26 cellular contexts compared by ENCODE assay signal in the genomic region with DNA sequence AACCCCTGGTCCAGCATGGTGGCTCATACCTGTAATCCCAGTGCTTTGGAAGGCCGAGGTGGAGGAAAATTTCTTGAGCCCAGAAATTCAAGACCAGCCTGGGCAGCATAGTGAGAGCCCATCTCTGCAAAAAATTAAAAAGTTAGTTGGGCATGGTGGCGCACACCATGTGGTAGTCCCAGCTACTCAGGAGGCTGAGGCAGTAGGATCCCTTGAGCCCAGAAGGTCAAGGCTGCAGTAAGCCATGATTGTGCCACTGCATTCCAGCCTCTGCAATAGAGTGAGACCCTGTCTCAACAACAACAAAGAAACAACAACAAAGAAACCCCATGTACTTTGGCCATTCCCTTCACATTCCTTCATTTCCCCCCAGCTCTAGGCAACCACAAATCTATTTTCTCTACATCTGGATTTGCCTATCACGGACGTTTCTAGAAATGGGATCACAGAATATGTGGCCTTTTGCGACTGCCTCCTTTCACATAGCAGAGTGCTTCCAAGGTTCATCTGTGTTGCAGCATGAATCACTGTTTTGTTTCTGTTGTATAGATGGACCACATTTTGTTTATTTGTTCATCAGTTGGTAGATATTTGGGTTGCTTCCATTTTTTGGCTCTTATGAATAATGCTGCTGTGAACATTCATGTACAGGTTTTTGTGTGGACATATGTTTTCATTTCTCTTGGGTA. TPM values are rescaled to one million over a fixed set of nuclear protein-coding genes. Genes with fewer than 3 reads are reported as not detected.
A peak's percentile ranks its signal among the peaks of the same experiment; 100 is the strongest.
DNase-seq lines count a peak whose midpoint lies in the region; ATAC-seq, FAIRE-seq and TF ChIP-seq lines count a peak whose summit lies in the region.
"Had no signal": no experiment of that assay in that cellular context is flagged by ENCODE, and none has a peak within 500 bp of the region (broad histone marks: within the 10 kb centered on the region; RNA-seq: fewer than 3 reads in every experiment).

No MANE protein-coding gene starts in this region.

- H2AFZ ChIP-seq in PC-9, result no peak overlapping the region
- no peak overlapping the region for H2AFZ ChIP-seq in keratinocyte (ENCODE audit: control insufficient read depth, low read length)

- no peaks in the 10 kb centered on the region for H3K27me3 Mint-ChIP-seq in endothelial cell (ENCODE audit: unreplicated experiment)
- no peaks in the 10 kb centered on the region for H3K27me3 Mint-ChIP-seq in naive thymus-derived CD4-positive, alpha-beta T cell
- no peaks in the 10 kb centered on the region for H3K27me3 Mint-ChIP-seq in activated CD4-positive, alpha-beta T cell treated with anti-CD3 and anti-CD28 coated beads, Interleukin-2, amount 10 ng/mL, durations not matched to agents 7 days and 5 days
- H3K27me3 Mint-ChIP-seq: CD4-positive, alpha-beta T cell had no signal

- no peaks in the 10 kb centered on the region for H3K9me1 ChIP-seq in keratinocyte (ENCODE audit: control insufficient read depth, extremely low read depth, insufficient read depth, low read length)

- no peaks in the 10 kb centered on the region for H3K9me2 ChIP-seq in PC-9 (ENCODE audit: insufficient read depth)

- H3K27ac Mint-ChIP-seq in endothelial cell (ENCODE audit: unreplicated experiment), result no peak overlapping the region
- peak overlapping the region in 1 of 9 donors; percentile 31 for H3K27ac Mint-ChIP-seq in naive thymus-derived CD4-positive, alpha-beta T cell
- H3K27ac Mint-ChIP-seq in activated CD4-positive, alpha-beta T cell treated with anti-CD3 and anti-CD28 coated beads, Interleukin-2, amount 10 ng/mL, durations not matched to agents 7 days and 5 days, result no peak overlapping the region
- H3K27ac Mint-ChIP-seq: CD4-positive, alpha-beta T cell; HFFc6 had no signal

- DNase-seq in HCEC 1CT, result peak; percentile 14
- DNase-seq in PC-9, result no peak
- no peak for DNase-seq in endothelial cell (ENCODE audit: low spot score)
- no peak for DNase-seq in keratinocyte (ENCODE audit: low read depth, low spot score)
- no peak for DNase-seq in naive thymus-derived CD4-positive, alpha-beta T cell
- DNase-seq in NCI-H146 treated with DMSO at 0.1 percent for 48 hours (lab: John Stamatoyannopoulos, UW; ENCODE audit: unreplicated experiment), result no peak
- DNase-seq in activated CD4-positive, alpha-beta T cell treated with anti-CD3 and anti-CD28 coated beads, Interleukin-2, amount 10 ng/mL, durations not matched to agents 7 days and 5 days, result no peak
- DNase-seq: AML-193; CD4-positive, alpha-beta T cell; COR-L47; DMS79; EL; GF-D8; H7; HFFc6; KG1; MM.1S; NCI-H1694; NCI-H2081; NCI-H2227 treated with DMSO at 0.1 percent for 48 hours; NCI-H526 treated with DMSO at 0.1 percent for 48 hours; RPMI8226; SHP77 had no signal

- POLR2A ChIA-PET in PC-9 (lab: Charles Lee; ENCODE audit: unreplicated experiment), result interaction anchor here (0.6 kb wide), 1 partner anchor 294 kb away, joined by 3 read pairs; no protein-coding TSS in a partner anchor
- POLR2A ChIA-PET in naive thymus-derived CD4-positive, alpha-beta T cell (lab: Charles Lee), result no interaction called here
- POLR2A ChIA-PET in activated CD4-positive, alpha-beta T cell treated with anti-CD3 and anti-CD28 coated beads, Interleukin-2, amount 10 ng/mL, durations not matched to agents 7 days and 5 days (lab: Charles Lee), result no interaction called here

- H3K4me2 ChIP-seq in PC-9 (no peak overlapping the region), keratinocyte (ENCODE audit: control insufficient read depth, extremely low read depth, insufficient read depth, low read depth, low read length) (no peak overlapping the region)
- H3K4me2 ChIP-seq: A549; BLaER1 treated with 17β-estradiol and CSF1 and Interleukin-3, amounts not matched to agents 10 nM and 100 nM had no signal

- H3K4me3 ChIP-seq in PC-9, result no peak overlapping the region
- H3K4me3 ChIP-seq in keratinocyte (ENCODE audit: control insufficient read depth in 2 of 3, extremely low read depth in 1 of 3, insufficient read depth in 2 of 3, low read depth in 1 of 3, low read length in 3 of 3), result no peak overlapping the region
- H3K4me3 ChIP-seq in naive thymus-derived CD4-positive, alpha-beta T cell (ENCODE audit: low read length), result no peak overlapping the region
- H3K4me3 ChIP-seq: A549; BLaER1 treated with 17β-estradiol and CSF1 and Interleukin-3, amounts not matched to agents 10 nM and 100 nM had no signal

- H3K4me1 ChIP-seq in PC-9 (replicated peaks; ENCODE audit: insufficient read depth) (peaks cover 49% of the 10 kb centered on the region), keratinocyte (ENCODE audit: control insufficient read depth, extremely low read depth, insufficient read depth, low read length) (peaks cover 3% of the 10 kb centered on the region)
- H3K4me1 ChIP-seq in naive thymus-derived CD4-positive, alpha-beta T cell (ENCODE audit: control insufficient read depth in 2 of 2, insufficient read depth in 2 of 2, low read length in 2 of 2), result no peaks in the 10 kb centered on the region

- H3K27ac ChIP-seq in PC-9 (0 out of 2 replicates have a peak overlapping the region, but pooled peaks have one; percentile 74), keratinocyte (ENCODE audit: control insufficient read depth, insufficient read depth, low read length) (no peak overlapping the region)
- no peak overlapping the region for H3K27ac ChIP-seq in naive thymus-derived CD4-positive, alpha-beta T cell (ENCODE audit: low read depth, low read length)
- H3K27ac ChIP-seq: A549; BLaER1 treated with 17β-estradiol and CSF1 and Interleukin-3, amounts not matched to agents 10 nM and 100 nM had no signal

- no peaks in the 10 kb centered on the region for H3K27me3 ChIP-seq in PC-9 (ENCODE audit: insufficient read depth, low read depth)
- H3K27me3 ChIP-seq in keratinocyte (ENCODE audit: control insufficient read depth, extremely low read depth, insufficient read depth, low read length), result no peaks in the 10 kb centered on the region
- no peaks in the 10 kb centered on the region for H3K27me3 ChIP-seq in naive thymus-derived CD4-positive, alpha-beta T cell (ENCODE audit: control insufficient read depth in 2 of 2, insufficient read depth in 2 of 2, low read length in 2 of 2)
- H3K27me3 ChIP-seq: BLaER1 treated with 17β-estradiol and CSF1 and Interleukin-3, amounts not matched to agents 10 nM and 100 nM had no signal

- no peaks in the 10 kb centered on the region for H3K9me3 ChIP-seq in PC-9 (ENCODE audit: insufficient read depth, low read depth)
- no peaks in the 10 kb centered on the region for H3K9me3 ChIP-seq in keratinocyte (ENCODE audit: control insufficient read depth, low read depth, low read length)
- H3K9me3 ChIP-seq in naive thymus-derived CD4-positive, alpha-beta T cell (ENCODE audit: control insufficient read depth in 2 of 3, low read length in 3 of 3), result no peaks in the 10 kb centered on the region
- H3K9me3 ChIP-seq: A549; BLaER1 treated with 17β-estradiol and CSF1 and Interleukin-3, amounts not matched to agents 10 nM and 100 nM had no signal

- dilution Hi-C loops in keratinocyte (cut with MboI; ENCODE audit: extremely low pct_ligation_motif_present, low sequenced_read_pairs), result no loop called here

- no peaks in the 10 kb centered on the region for H3K4me1 Mint-ChIP-seq in endothelial cell (ENCODE audit: unreplicated experiment)
- H3K4me1 Mint-ChIP-seq in naive thymus-derived CD4-positive, alpha-beta T cell, result no peaks in the 10 kb centered on the region
- H3K4me1 Mint-ChIP-seq in activated CD4-positive, alpha-beta T cell treated with anti-CD3 and anti-CD28 coated beads, Interleukin-2, amount 10 ng/mL, durations not matched to agents 7 days and 5 days, result no peaks in the 10 kb centered on the region

- peak overlapping the region; percentile 22 for H3K4me3 Mint-ChIP-seq in endothelial cell (ENCODE audit: unreplicated experiment)
- H3K4me3 Mint-ChIP-seq in naive thymus-derived CD4-positive, alpha-beta T cell, result no peak overlapping the region
- no peak overlapping the region for H3K4me3 Mint-ChIP-seq in activated CD4-positive, alpha-beta T cell treated with anti-CD3 and anti-CD28 coated beads, Interleukin-2, amount 10 ng/mL, durations not matched to agents 7 days and 5 days
- H3K4me3 Mint-ChIP-seq: CD4-positive, alpha-beta T cell; HFFc6 had no signal

- peaks cover 20% of the 10 kb centered on the region for H3K36me3 ChIP-seq in PC-9 (ENCODE audit: low read depth)
- H3K36me3 ChIP-seq in keratinocyte (ENCODE audit: control insufficient read depth in 2 of 2, extremely low read depth in 1 of 2, insufficient read depth in 2 of 2, low read length in 2 of 2), result peaks cover 12 to 13% of the 10 kb centered on the region in 2 experiments
- H3K36me3 ChIP-seq in naive thymus-derived CD4-positive, alpha-beta T cell (ENCODE audit: control insufficient read depth in 2 of 3, insufficient read depth in 3 of 3, low read length in 3 of 3), result peaks cover 0 to 43% (median 0%) of the 10 kb centered on the region in 3 experiments

- H3K9me3 Mint-ChIP-seq in endothelial cell (ENCODE audit: unreplicated experiment), result no peaks in the 10 kb centered on the region
- no peaks in the 10 kb centered on the region for H3K9me3 Mint-ChIP-seq in naive thymus-derived CD4-positive, alpha-beta T cell
- no peaks in the 10 kb centered on the region for H3K9me3 Mint-ChIP-seq in activated CD4-positive, alpha-beta T cell treated with anti-CD3 and anti-CD28 coated beads, Interleukin-2, amount 10 ng/mL, durations not matched to agents 7 days and 5 days
- H3K9me3 Mint-ChIP-seq: CD4-positive, alpha-beta T cell; HFFc6 had no signal

- H3K36me3 Mint-ChIP-seq in endothelial cell (ENCODE audit: low read depth, unreplicated experiment), result peaks cover 9% of the 10 kb centered on the region
- H3K36me3 Mint-ChIP-seq in naive thymus-derived CD4-positive, alpha-beta T cell, result peaks cover 0 to 23% (median 4%) of the 10 kb centered on the region in 5 donors
- peaks cover 3% of the 10 kb centered on the region for H3K36me3 Mint-ChIP-seq in activated CD4-positive, alpha-beta T cell treated with anti-CD3 and anti-CD28 coated beads, Interleukin-2, amount 10 ng/mL, durations not matched to agents 7 days and 5 days (ENCODE audit: low read depth)

- peak; percentile 29 for FAIRE-seq in keratinocyte (lab: Jason Lieb, UNC)
- FAIRE-seq: A549, GM12892 had no signal

- intact Hi-C loops in PC-9 (cut with micrococcal nuclease; ENCODE audit: unreplicated experiment), result loop anchor here (10.0 kb wide), 1 partner anchor 500 kb away; the partner anchor contains the start of gene SPTAN1
- intact Hi-C loops in naive thymus-derived CD4-positive, alpha-beta T cell (cut with micrococcal nuclease), result no loop called here

- no peak for ATAC-seq in naive thymus-derived CD4-positive, alpha-beta T cell
- ATAC-seq: A549 had no signal

- no peaks in the 10 kb centered on the region for H4K20me1 ChIP-seq in PC-9 (ENCODE audit: insufficient read depth)
- H4K20me1 ChIP-seq in keratinocyte (ENCODE audit: control insufficient read depth, extremely low read depth, insufficient read depth, low read length), result no peaks in the 10 kb centered on the region

- TSS peak; percentile 45 for BruUV-seq in PC-9 (replicated peaks; lab: Mats Ljungman, UMichigan)

- peaks cover 52% of the 10 kb centered on the region for H3F3A ChIP-seq in PC-9 (ENCODE audit: insufficient read depth, low read depth)

- H3K9ac ChIP-seq in keratinocyte (ENCODE audit: control insufficient read depth, extremely low read depth, insufficient read depth, low read length), result no peak overlapping the region
- H3K9ac ChIP-seq: BLaER1 treated with 17β-estradiol and CSF1 and Interleukin-3, amounts not matched to agents 10 nM and 100 nM had no signal

- CTCF ChIA-PET in PC-9 (lab: Charles Lee), result no interaction called here
- CTCF ChIA-PET in naive thymus-derived CD4-positive, alpha-beta T cell (lab: Charles Lee), result no interaction called here
- CTCF ChIA-PET in activated CD4-positive, alpha-beta T cell treated with anti-CD3 and anti-CD28 coated beads, Interleukin-2, amount 10 ng/mL, durations not matched to agents 7 days and 5 days (lab: Charles Lee), result interaction anchor here (1.2 kb wide), 1 partner anchor 11 kb away, joined by 4 read pairs; no protein-coding TSS in a partner anchor

- H3K79me2 ChIP-seq in PC-9 (ENCODE audit: low read depth), result peaks cover 6% of the 10 kb centered on the region; the same call in 1 of the 2 replicates
- H3K79me2 ChIP-seq in keratinocyte (ENCODE audit: control insufficient read depth, insufficient read depth, low read length), result no peaks in the 10 kb centered on the region

- TF ChIP-seq CTCF in PC-9 (conservative IDR thresholded peaks at IDR 0.05), result no peak
- TF ChIP-seq CTCF in endothelial cell (IDR thresholded peaks at IDR 0.05; ENCODE audit: unreplicated experiment), result no peak
- TF ChIP-seq CTCF in keratinocyte (optimal IDR thresholded peaks at IDR 0.05 in 1 of 3, IDR thresholded peaks at IDR 0.05 in 1 of 3, conservative IDR thresholded peaks at IDR 0.05 in 1 of 3; ENCODE audit: extremely low read depth in 1 of 3, insufficient read depth in 2 of 3, low read length in 3 of 3), result no peak

RNA-seq across cellular contexts. Expression of gene MIGA2, which starts 17.9 kb away (rescaled TPM):
- total RNA-seq in PC-9 (2021) (40.7 and 48.2 TPM in 2 replicates), endothelial cell (ENCODE audit: unreplicated experiment) (32.9 TPM)
- polyA plus RNA-seq in keratinocyte, result 8.5 to 15.0 TPM (median 9.5 TPM) in 3 replicates
- 3.8 TPM for polyA plus RNA-seq in keratinocyte (2011; ENCODE audit: low read depth)
- polyA plus RNA-seq in keratinocyte (2011; cell fraction: cytosol; rRNA removed), result 3.6 and 7.1 TPM in 2 replicates
- 42.9 and 48.3 TPM in 2 replicates for polyA plus RNA-seq in keratinocyte (2011; cell fraction: nucleus; rRNA removed)
- 10.3 and 14.9 TPM in 2 replicates for polyA plus RNA-seq in keratinocyte (2012; ENCODE audit: low replicate concordance)
- 9.5 to 13.6 TPM (median 11.8 TPM) in 3 replicates for polyA minus RNA-seq in keratinocyte
- polyA minus RNA-seq in keratinocyte (2011; cell fraction: cytosol; rRNA and poly(A)+ RNA removed), result 11.1 TPM
- polyA minus RNA-seq in keratinocyte (2011; cell fraction: nucleus; rRNA and poly(A)+ RNA removed), result 19.4 and 25.4 TPM in 2 replicates
- 10 to 100 TPM; 50.0 to 73.4 (median 60.7) TPM for total RNA-seq in naive thymus-derived CD4-positive, alpha-beta T cell
- 10 to 100 TPM in 1 of 2 donors, 1 to 10 TPM in 1; 7.1 to 15.2 TPM for polyA plus RNA-seq in naive thymus-derived CD4-positive, alpha-beta T cell
- 10 to 100 TPM; 33.8 to 43.1 TPM for total RNA-seq in activated CD4-positive, alpha-beta T cell treated with anti-CD3 and anti-CD28 coated beads, Interleukin-2, amount 10 ng/mL, durations not matched to agents 7 days and 5 days

RNA-seq across cellular contexts. Expression of gene SH3GLB2, which starts 26.2 kb away (rescaled TPM):
- total RNA-seq in PC-9 (2021) (184 and 213 TPM in 2 replicates), endothelial cell (ENCODE audit: unreplicated experiment) (94.3 TPM)
- 37.1 to 75.7 TPM (median 41.2 TPM) in 3 replicates for polyA plus RNA-seq in keratinocyte
- polyA plus RNA-seq in keratinocyte (2011; ENCODE audit: low read depth), result 62.8 TPM
- polyA plus RNA-seq in keratinocyte (2011; cell fraction: cytosol; rRNA removed), result 23.7 and 32.8 TPM in 2 replicates
- polyA plus RNA-seq in keratinocyte (2011; cell fraction: nucleus; rRNA removed), result 141 and 164 TPM in 2 replicates
- polyA plus RNA-seq in keratinocyte (2012; ENCODE audit: low replicate concordance), result 27.5 and 73.3 TPM in 2 replicates
- polyA minus RNA-seq in keratinocyte, result 27.1 to 46.7 TPM (median 40.4 TPM) in 3 replicates
- polyA minus RNA-seq in keratinocyte (2011; cell fraction: cytosol; rRNA and poly(A)+ RNA removed), result 29.7 TPM
- polyA minus RNA-seq in keratinocyte (2011; cell fraction: nucleus; rRNA and poly(A)+ RNA removed), result 16.1 and 16.6 TPM in 2 replicates
- total RNA-seq in naive thymus-derived CD4-positive, alpha-beta T cell, result 100 to 1,000 TPM in 2 of 5 experiments, 10 to 100 TPM in 3; 76.3 to 106 (median 86.2) TPM
- 10 to 100 TPM; 22.5 to 31.7 TPM for polyA plus RNA-seq in naive thymus-derived CD4-positive, alpha-beta T cell
- 100 to 1,000 TPM; 111 to 124 TPM for total RNA-seq in activated CD4-positive, alpha-beta T cell treated with anti-CD3 and anti-CD28 coated beads, Interleukin-2, amount 10 ng/mL, durations not matched to agents 7 days and 5 days

RNA-seq across cellular contexts. Expression of gene DOLPP1, which starts 26.6 kb away (rescaled TPM):
- total RNA-seq in PC-9 (2021) (21.5 and 24.4 TPM in 2 replicates), endothelial cell (ENCODE audit: unreplicated experiment) (21.4 TPM)
- 14.2 to 17.7 TPM (median 16.7 TPM) in 3 replicates for polyA plus RNA-seq in keratinocyte
- 8.6 TPM for polyA plus RNA-seq in keratinocyte (2011; ENCODE audit: low read depth)
- polyA plus RNA-seq in keratinocyte (2011; cell fraction: cytosol; rRNA removed), result 12.0 and 12.3 TPM in 2 replicates
- polyA plus RNA-seq in keratinocyte (2011; cell fraction: nucleus; rRNA removed), result 30.2 and 33.2 TPM in 2 replicates
- polyA plus RNA-seq in keratinocyte (2012; ENCODE audit: low replicate concordance), result 10.1 and 14.0 TPM in 2 replicates
- 12.3 to 26.1 TPM (median 18.2 TPM) in 3 replicates for polyA minus RNA-seq in keratinocyte
- 13.0 TPM for polyA minus RNA-seq in keratinocyte (2011; cell fraction: cytosol; rRNA and poly(A)+ RNA removed)
- polyA minus RNA-seq in keratinocyte (2011; cell fraction: nucleus; rRNA and poly(A)+ RNA removed), result 10.4 and 13.4 TPM in 2 replicates
- total RNA-seq in naive thymus-derived CD4-positive, alpha-beta T cell, result 10 to 100 TPM in 3 of 5 experiments, 1 to 10 TPM in 2; 5.7 to 17.1 (median 11.9) TPM
- 10 to 100 TPM; 10.5 to 12.3 TPM for polyA plus RNA-seq in naive thymus-derived CD4-positive, alpha-beta T cell
- 10 to 100 TPM; 19.5 to 19.6 TPM for total RNA-seq in activated CD4-positive, alpha-beta T cell treated with anti-CD3 and anti-CD28 coated beads, Interleukin-2, amount 10 ng/mL, durations not matched to agents 7 days and 5 days

RNA-seq across cellular contexts. Expression of gene CRAT, which starts 56.3 kb away (rescaled TPM):
- total RNA-seq in PC-9 (2021) (40.3 and 60.0 TPM in 2 replicates), endothelial cell (ENCODE audit: unreplicated experiment) (42.9 TPM)
- polyA plus RNA-seq in keratinocyte, result 6.5 to 12.5 TPM (median 8.2 TPM) in 3 replicates
- 4.9 TPM for polyA plus RNA-seq in keratinocyte (2011; ENCODE audit: low read depth)
- 9.8 and 18.3 TPM in 2 replicates for polyA plus RNA-seq in keratinocyte (2011; cell fraction: cytosol; rRNA removed)
- polyA plus RNA-seq in keratinocyte (2011; cell fraction: nucleus; rRNA removed), result 10.5 and 15.6 TPM in 2 replicates
- 10.2 and 14.1 TPM in 2 replicates for polyA plus RNA-seq in keratinocyte (2012; ENCODE audit: low replicate concordance)
- polyA minus RNA-seq in keratinocyte, result 9.7 to 30.8 TPM (median 11.2 TPM) in 3 replicates
- 22.8 TPM for polyA minus RNA-seq in keratinocyte (2011; cell fraction: cytosol; rRNA and poly(A)+ RNA removed)
- polyA minus RNA-seq in keratinocyte (2011; cell fraction: nucleus; rRNA and poly(A)+ RNA removed), result 6.5 and 7.5 TPM in 2 replicates
- 10 to 100 TPM in 4 of 5 experiments, 1 to 10 TPM in 1; 7.2 to 15.6 (median 11.4) TPM for total RNA-seq in naive thymus-derived CD4-positive, alpha-beta T cell
- polyA plus RNA-seq in naive thymus-derived CD4-positive, alpha-beta T cell, result 10 to 100 TPM; 10.7 to 20.1 TPM
- 10 to 100 TPM; 20.4 to 25.2 TPM for total RNA-seq in activated CD4-positive, alpha-beta T cell treated with anti-CD3 and anti-CD28 coated beads, Interleukin-2, amount 10 ng/mL, durations not matched to agents 7 days and 5 days

RNA-seq across cellular contexts. Expression of gene PTPA, which starts 56.9 kb away (rescaled TPM):
- total RNA-seq in PC-9 (2021), result 182 and 197 TPM in 2 replicates
- 120 TPM for total RNA-seq in endothelial cell (ENCODE audit: unreplicated experiment)
- polyA plus RNA-seq in keratinocyte, result 86.8 to 127 TPM (median 98.0 TPM) in 3 replicates
- polyA plus RNA-seq in keratinocyte (2011; ENCODE audit: low read depth), result 14.6 TPM
- polyA plus RNA-seq in keratinocyte (2011; cell fraction: cytosol; rRNA removed), result 80.8 and 81.8 TPM in 2 replicates
- 77.5 and 93.2 TPM in 2 replicates for polyA plus RNA-seq in keratinocyte (2011; cell fraction: nucleus; rRNA removed)
- 43.8 and 93.0 TPM in 2 replicates for polyA plus RNA-seq in keratinocyte (2012; ENCODE audit: low replicate concordance)
- 113 to 151 TPM (median 121 TPM) in 3 replicates for polyA minus RNA-seq in keratinocyte
- 77.1 TPM for polyA minus RNA-seq in keratinocyte (2011; cell fraction: cytosol; rRNA and poly(A)+ RNA removed)
- polyA minus RNA-seq in keratinocyte (2011; cell fraction: nucleus; rRNA and poly(A)+ RNA removed), result 43.4 and 67.5 TPM in 2 replicates
- total RNA-seq in naive thymus-derived CD4-positive, alpha-beta T cell, result 100 to 1,000 TPM in 1 of 5 experiments, 10 to 100 TPM in 4; 45.0 to 110 (median 52.3) TPM
- 10 to 100 TPM; 12.6 to 13.8 TPM for polyA plus RNA-seq in naive thymus-derived CD4-positive, alpha-beta T cell
- total RNA-seq in activated CD4-positive, alpha-beta T cell treated with anti-CD3 and anti-CD28 coated beads, Interleukin-2, amount 10 ng/mL, durations not matched to agents 7 days and 5 days, result 100 to 1,000 TPM in 1 of 2 experiments, 10 to 100 TPM in 1; 96.4 to 111 TPM
